ENCODE assay signal across 8 cellular contexts in genomic region chr16:8869212-8869987, GRCh38. TPM values are rescaled to one million over a fixed set of nuclear protein-coding genes. Genes with fewer than 3 reads are reported as not detected.
DNase-seq lines count a peak whose midpoint lies in the region; ATAC-seq, FAIRE-seq and TF ChIP-seq lines count a peak whose summit lies in the region.

No MANE protein-coding gene starts in this region.

- peak overlapping the region; percentile 93 for H3K4me2 ChIP-seq in OCI-LY3 (ENCODE audit: low read length)

- H3K27me3 ChIP-seq in OCI-LY3 (ENCODE audit: low read depth, low read length): no peaks in the 10 kb centered on the region

- H2AFZ ChIP-seq in OCI-LY3 (ENCODE audit: low read depth, low read length): peak overlapping the region; percentile 86

- no peak for TF ChIP-seq CTCF in OCI-LY3 (IDR thresholded peaks at IDR 0.05; ENCODE audit: low read depth, low read length)
- TF ChIP-seq CTCF in epithelial cell of esophagus (IDR thresholded peaks at IDR 0.05; ENCODE audit: insufficient read depth, low read depth, low read length, missing control alignments): no peak

- no peak for ATAC-seq in HG02884 (IDR thresholded peaks at IDR 0.05; ENCODE audit: unreplicated experiment)

- DNase-seq in GM12892 (ENCODE audit: insufficient read length): no peak
- DNase-seq in epithelial cell of esophagus (ENCODE audit: low read depth): no peak
- DNase-seq in pons (ENCODE audit: low spot score): peak; percentile 32
- DNase-seq in Ammon's horn (ENCODE audit: low spot score): no peak
- DNase-seq in cerebellum (ENCODE audit: low spot score): no peak
- no peak for DNase-seq in stimulated activated CD4-positive, alpha-beta T cell treated with anti-CD3 and anti-CD28 coated beads, Interleukin-4, amount 100 ng/mL, for 4 hours

- peaks cover 34% of the 10 kb centered on the region for H3K79me2 ChIP-seq in OCI-LY3 (ENCODE audit: low read length)

- peak overlapping the region; percentile 84 for H3K4me3 ChIP-seq in OCI-LY3 (ENCODE audit: low read length)
- peak overlapping the region; percentile 24 for H3K4me3 ChIP-seq in epithelial cell of esophagus (ENCODE audit: low read length)

- H3K36me3 ChIP-seq in OCI-LY3 (replicated peaks; ENCODE audit: low read depth, low read length): no peaks in the 10 kb centered on the region

- TF ChIP-seq POLR2A in GM12892 (IDR thresholded peaks at IDR 0.05; ENCODE audit: low read depth, low read length): peak; percentile 39; the same call in 1 of the 2 replicates

- no peak overlapping the region for H3K27ac ChIP-seq in OCI-LY3 (ENCODE audit: low read length)

- peaks cover 30% of the 10 kb centered on the region for H4K20me1 ChIP-seq in OCI-LY3 (ENCODE audit: insufficient read depth, low read length)

- peaks cover 24% of the 10 kb centered on the region for H3K4me1 ChIP-seq in OCI-LY3 (ENCODE audit: low read length)

- peak overlapping the region; percentile 68 for H3K9ac ChIP-seq in OCI-LY3 (ENCODE audit: low read length)

- H3K9me3 ChIP-seq in OCI-LY3 (ENCODE audit: insufficient read depth, low read length): no peaks in the 10 kb centered on the region

- FAIRE-seq in GM12892 (lab: Jason Lieb, UNC): no peak

RNA-seq across cellular contexts. Expression of gene CARHSP1, which starts 0.6 kb away (rescaled TPM):
- polyA plus RNA-seq in GM12892 (2012; ENCODE audit: missing spikeins): 46.9 TPM
- 105 TPM for total RNA-seq in cerebellum

RNA-seq across cellular contexts. Expression of gene LITAFD, which starts 12.8 kb away (rescaled TPM):
- polyA plus RNA-seq in GM12892 (2012; ENCODE audit: missing spikeins): 0.28 TPM
- not detected for total RNA-seq in cerebellum
